In the genomic region with DNA sequence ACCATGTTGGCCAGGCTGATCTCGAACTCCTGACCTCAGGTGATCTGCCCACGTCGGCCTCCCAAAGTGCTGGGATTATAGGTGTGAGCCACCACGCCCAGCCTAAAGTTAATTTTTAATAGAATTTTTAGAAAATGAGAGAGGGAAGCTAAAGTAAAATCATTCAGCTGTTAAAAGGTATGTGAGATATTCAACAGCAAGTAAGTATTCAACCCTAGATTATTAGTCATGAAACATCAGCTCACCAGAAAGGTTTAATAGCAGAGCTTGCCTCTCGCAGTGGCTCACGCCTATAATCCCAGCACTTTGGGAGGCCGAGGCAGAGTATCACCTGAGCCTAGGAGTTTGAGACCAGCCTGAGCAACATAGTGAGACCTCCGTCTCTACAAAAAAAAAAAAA, we compare ENCODE assay signal across 7 cellular contexts. TPM values are rescaled to one million over a fixed set of nuclear protein-coding genes. Genes with fewer than 3 reads are reported as not detected.
A peak's percentile ranks its signal among the peaks of the same experiment; 100 is the strongest.
DNase-seq lines count a peak whose midpoint lies in the region; TF ChIP-seq lines count a peak whose summit lies in the region.
"Not testable (repeated sequence)": the region's sequence is repeated elsewhere in the genome, so short reads cannot be mapped to it uniquely, and the experiment has no call there.

No MANE protein-coding gene starts in this region.

- H2BK5ac ChIP-seq in mesenchymal stem cell (ENCODE audit: low read depth, low read length, poor library complexity, severe bottlenecking), result peak overlapping the region; percentile 86

- not testable (repeated sequence) for H3K23ac ChIP-seq in mesenchymal stem cell (ENCODE audit: low read length in 2 of 2)

- H3K27me3 ChIP-seq in Loucy (ENCODE audit: insufficient read depth, low read length, poor library complexity, severe bottlenecking); mesenchymal stem cell (ENCODE audit: control insufficient read depth in 1 of 2, insufficient read depth in 1 of 2, low read length in 2 of 2): not testable (repeated sequence)

- H3K27ac ChIP-seq in mesenchymal stem cell (ENCODE audit: low read length, poor library complexity, severe bottlenecking), result peak overlapping the region; percentile 90

- H3K79me2 ChIP-seq in Loucy (ENCODE audit: insufficient read depth, low read length), result peaks cover 80% of the 10 kb centered on the region

- not testable (repeated sequence) for H4K91ac ChIP-seq in mesenchymal stem cell (ENCODE audit: low read length)

- DNase-seq in ACHN, result peak; percentile 52
- DNase-seq in glomerular visceral epithelial cell (ENCODE audit: extremely low spot score), result peak; percentile 68
- peak; percentile 71 for DNase-seq in kidney glomerular epithelial cell (lab: John Stamatoyannopoulos, UW)
- not testable (repeated sequence) for DNase-seq in mesenchymal stem cell
- DNase-seq in renal cortical epithelial cell (ENCODE audit: low read depth), result peak; percentile 92

- WGBS in mesenchymal stem cell, result 99% methylated on average over 8 of the region's 8 CpGs

- H3K36me3 Mint-ChIP-seq in dendritic cell treated with granulocyte-macrophage colony-stimulating factor and Interleukin-4, amounts not matched to agents 40 ng/mL and 50 ng/mL, for 4 days (ENCODE audit: low read depth), result peaks cover 92% of the 10 kb centered on the region

- not testable (repeated sequence) for H2AFZ ChIP-seq in Loucy (ENCODE audit: low read length); mesenchymal stem cell (ENCODE audit: low read depth, low read length)

- H3K27ac Mint-ChIP-seq in dendritic cell treated with granulocyte-macrophage colony-stimulating factor and Interleukin-4, amounts not matched to agents 40 ng/mL and 50 ng/mL, for 4 days, result peak overlapping the region; percentile 17

- H4K20me1 ChIP-seq in Loucy (ENCODE audit: insufficient read depth, low read length, poor library complexity, severe bottlenecking), result peaks cover 19% of the 10 kb centered on the region

- intact Hi-C loops in dendritic cell treated with granulocyte-macrophage colony-stimulating factor and Interleukin-4, amounts not matched to agents 40 ng/mL and 50 ng/mL, for 4 days (cut with micrococcal nuclease), result loop anchor here (10.0 kb wide), 2 partner anchors 70 to 140 kb away; a partner anchor contains a TSS

- H3K9me3 ChIP-seq in Loucy (ENCODE audit: insufficient read depth, low read depth, low read length); mesenchymal stem cell (ENCODE audit: control insufficient read depth, low read length): not testable (repeated sequence)

- H3K4me2 ChIP-seq in Loucy (ENCODE audit: low read depth, low read length, poor library complexity, severe bottlenecking) (peak overlapping the region; percentile 6), mesenchymal stem cell (ENCODE audit: low read length, poor library complexity, severe bottlenecking) (peak overlapping the region; percentile 11)

- H3K4ac ChIP-seq in mesenchymal stem cell (ENCODE audit: low read depth in 1 of 2, low read length in 2 of 2), result not testable (repeated sequence)

- not testable (repeated sequence) for TF ChIP-seq CTCF in Loucy (conservative IDR thresholded peaks at IDR 0.05; ENCODE audit: low read length)

- H2BK15ac ChIP-seq in mesenchymal stem cell (ENCODE audit: low read depth, poor library complexity, severe bottlenecking), result not testable (repeated sequence)

- not testable (repeated sequence) for H3K27me3 Mint-ChIP-seq in dendritic cell treated with granulocyte-macrophage colony-stimulating factor and Interleukin-4, amounts not matched to agents 40 ng/mL and 50 ng/mL, for 4 days

- not testable (repeated sequence) for H3K9me3 Mint-ChIP-seq in dendritic cell treated with granulocyte-macrophage colony-stimulating factor and Interleukin-4, amounts not matched to agents 40 ng/mL and 50 ng/mL, for 4 days

- H3K4me1 ChIP-seq in Loucy (ENCODE audit: insufficient read depth, low read length, poor library complexity, severe bottlenecking), result peaks cover 20% of the 10 kb centered on the region
- H3K4me1 ChIP-seq in mesenchymal stem cell (ENCODE audit: control insufficient read depth, insufficient read depth, low read depth, low read length), result not testable (repeated sequence)

- H2BK120ac ChIP-seq in mesenchymal stem cell (ENCODE audit: low read depth, low read length), result not testable (repeated sequence)

- H3K18ac ChIP-seq in mesenchymal stem cell (ENCODE audit: low read depth in 1 of 2, low read length in 2 of 2), result not testable (repeated sequence)

- H3K4me1 Mint-ChIP-seq in dendritic cell treated with granulocyte-macrophage colony-stimulating factor and Interleukin-4, amounts not matched to agents 40 ng/mL and 50 ng/mL, for 4 days (ENCODE audit: low read depth), result peaks cover 69% of the 10 kb centered on the region

- in situ Hi-C loops in ACHN (cut with HindIII; ENCODE audit: low pct_ligation_motif_present, low pct_unique_long_range_greater_than_20kb, low sequenced_read_pairs), result not testable (repeated sequence)

- not testable (repeated sequence) for H4K8ac ChIP-seq in mesenchymal stem cell (ENCODE audit: low read length)

- not testable (repeated sequence) for H3K14ac ChIP-seq in mesenchymal stem cell (ENCODE audit: low read length in 2 of 2)

- not testable (repeated sequence) for H2AK5ac ChIP-seq in mesenchymal stem cell (ENCODE audit: low read length, severe bottlenecking)

- H3K9me2 ChIP-seq in Loucy (replicated peaks; ENCODE audit: low read depth, low read length), result not testable (repeated sequence)

- not testable (repeated sequence) for H3F3A ChIP-seq in Loucy (ENCODE audit: low read depth)

- H2BK12ac ChIP-seq in mesenchymal stem cell (ENCODE audit: low read length in 2 of 2), result not testable (repeated sequence)

- not testable (repeated sequence) for H3K9ac ChIP-seq in Loucy (ENCODE audit: low read depth, low read length, poor library complexity, severe bottlenecking); mesenchymal stem cell (ENCODE audit: low read length)

- not testable (repeated sequence) for H3K79me1 ChIP-seq in mesenchymal stem cell (replicated peaks; ENCODE audit: low read length, poor library complexity, severe bottlenecking)

- not testable (repeated sequence) for H3K36me3 ChIP-seq in Loucy (ENCODE audit: insufficient read depth, low read length)
- peaks cover 5 to 14% of the 10 kb centered on the region in 2 experiments for H3K36me3 ChIP-seq in mesenchymal stem cell (ENCODE audit: control insufficient read depth in 1 of 2, insufficient read depth in 2 of 2, low read depth in 1 of 2, low read length in 2 of 2)

- H3K4me3 Mint-ChIP-seq in dendritic cell treated with granulocyte-macrophage colony-stimulating factor and Interleukin-4, amounts not matched to agents 40 ng/mL and 50 ng/mL, for 4 days, result not testable (repeated sequence)

- H3K4me3 ChIP-seq in Loucy (ENCODE audit: low read length, poor library complexity, severe bottlenecking); mesenchymal stem cell (ENCODE audit: insufficient read depth in 1 of 2, low read depth in 1 of 2, low read length in 2 of 2): not testable (repeated sequence)

RNA-seq across cellular contexts. Expression of a gene that starts 5.0 kb away (rescaled TPM):
- polyA plus RNA-seq in mesenchymal stem cell (2013, experiment 1 of 2), result 6.5 TPM
- 6.8 TPM for polyA plus RNA-seq in mesenchymal stem cell (2013, experiment 2 of 2)
- total RNA-seq in renal cortical epithelial cell, result 44.6 and 52.2 TPM in 2 replicates
